Comparison of ENCODE assay signal across 16 cellular contexts in genomic region chr19:16035601-16036297, GRCh38. TPM values are rescaled to one million over a fixed set of nuclear protein-coding genes. Genes with fewer than 3 reads are reported as not detected.
DNase-seq lines count a peak whose midpoint lies in the region; FAIRE-seq and TF ChIP-seq lines count a peak whose summit lies in the region.
"Had no signal": no experiment of that assay in that cellular context is flagged by ENCODE, and none has a peak within 500 bp of the region (broad histone marks: within the 10 kb centered on the region; RNA-seq: fewer than 3 reads in every experiment).

No MANE protein-coding gene starts in this region.

- H3K36me3 ChIP-seq in osteoblast (ENCODE audit: insufficient read depth, low read length) (no peaks in the 10 kb centered on the region), SJCRH30 (no peaks in the 10 kb centered on the region)

- no peak overlapping the region for H3K4me2 ChIP-seq in osteoblast (ENCODE audit: insufficient read depth, low read length)

- H3K9me3 ChIP-seq in osteoblast (ENCODE audit: low read depth, low read length), result no peaks in the 10 kb centered on the region
- no peaks in the 10 kb centered on the region for H3K9me3 ChIP-seq in SJCRH30 (replicated peaks)

- FAIRE-seq in GM12892 (lab: Jason Lieb, UNC), result no peak
- FAIRE-seq: A204.1, GM12891, GM19239 had no signal

- H3K4me3 ChIP-seq in osteoblast (ENCODE audit: insufficient read depth, low read length) (no peak overlapping the region), SJCRH30 (no peak overlapping the region)

- peaks cover 4% of the 10 kb centered on the region for H3K4me1 ChIP-seq in osteoblast (ENCODE audit: insufficient read depth, low read length)
- H3K4me1 ChIP-seq in SJCRH30, result no peaks in the 10 kb centered on the region

- H4K20me1 ChIP-seq in osteoblast (ENCODE audit: insufficient read depth, low read length), result no peaks in the 10 kb centered on the region

- H3K27me3 ChIP-seq in osteoblast (ENCODE audit: insufficient read depth, low read length) (no peaks in the 10 kb centered on the region), SJCRH30 (peaks cover 10% of the 10 kb centered on the region; the same call in 1 of the 2 replicates)

- H3K79me2 ChIP-seq in osteoblast (ENCODE audit: insufficient read depth, low read length), result no peaks in the 10 kb centered on the region

- TF ChIP-seq POLR2A in GM12892 (IDR thresholded peaks at IDR 0.05; ENCODE audit: low read depth, low read length), result no peak

- TF ChIP-seq CTCF in osteoblast (IDR thresholded peaks at IDR 0.05; ENCODE audit: extremely low read depth, low read depth, low read length), result no peak

- no peak overlapping the region for H2AFZ ChIP-seq in osteoblast (ENCODE audit: low read length)

- no peak overlapping the region for H3K27ac ChIP-seq in osteoblast (ENCODE audit: low read depth, low read length)
- no peak overlapping the region for H3K27ac ChIP-seq in SJCRH30

- peak; percentile 14 for DNase-seq in D341Med (ENCODE audit: low spot score)
- DNase-seq in GM12892 (ENCODE audit: insufficient read length), result peak; percentile 16
- DNase-seq in iPS-NIHi11 (ENCODE audit: low spot score), result peak; percentile 3
- DNase-seq in osteoblast (ENCODE audit: insufficient read length, low spot score, missing footprints), result peak; percentile 64
- no peak for DNase-seq in activated CD8-positive, alpha-beta memory T cell treated with anti-CD3 and anti-CD28 coated beads, Interleukin-2, amount 50 U/mL, for 48 hours
- DNase-seq in stimulated activated CD4-positive, alpha-beta T cell treated with anti-CD3 and anti-CD28 coated beads, Interleukin-15, amount 100 ng/mL, for 24 hours, result no peak
- no peak for DNase-seq in SJCRH30
- DNase-seq: C1 segment of cervical spinal cord; Calu3; CD4-positive, alpha-beta T cell; DMS79; HCEC 1CT; HFFc6 had no signal

RNA-seq across cellular contexts. Expression of gene TPM4, which starts 40.5 kb away (rescaled TPM):
- polyA plus RNA-seq in GM12892 (2012; ENCODE audit: missing spikeins), result 494 TPM
- total RNA-seq in osteoblast, result 1,233 and 1,325 TPM in 2 replicates
- total RNA-seq in SJCRH30 (2014; rRNA removed; shearing (Covaris generic)), result 408 and 419 TPM in 2 replicates

Comparison
In these comparisons a context has a peak if more than half of its experiments do, and no peak if none do; other contexts are left out.
1. DNase-seq: peak in D341Med (single experiment), GM12892 (single experiment), iPS-NIHi11 (single experiment) and osteoblast (single experiment); none in activated CD8-positive, alpha-beta memory T cell treated with anti-CD3 and anti-CD28 coated beads, Interleukin-2, amount 50 U/mL, for 48 hours (single experiment), stimulated activated CD4-positive, alpha-beta T cell treated with anti-CD3 and anti-CD28 coated beads, Interleukin-15, amount 100 ng/mL, for 24 hours (single experiment) and SJCRH30 (0 of 2).